Comparison of ENCODE assay signal across 8 cellular contexts in the genomic region with DNA sequence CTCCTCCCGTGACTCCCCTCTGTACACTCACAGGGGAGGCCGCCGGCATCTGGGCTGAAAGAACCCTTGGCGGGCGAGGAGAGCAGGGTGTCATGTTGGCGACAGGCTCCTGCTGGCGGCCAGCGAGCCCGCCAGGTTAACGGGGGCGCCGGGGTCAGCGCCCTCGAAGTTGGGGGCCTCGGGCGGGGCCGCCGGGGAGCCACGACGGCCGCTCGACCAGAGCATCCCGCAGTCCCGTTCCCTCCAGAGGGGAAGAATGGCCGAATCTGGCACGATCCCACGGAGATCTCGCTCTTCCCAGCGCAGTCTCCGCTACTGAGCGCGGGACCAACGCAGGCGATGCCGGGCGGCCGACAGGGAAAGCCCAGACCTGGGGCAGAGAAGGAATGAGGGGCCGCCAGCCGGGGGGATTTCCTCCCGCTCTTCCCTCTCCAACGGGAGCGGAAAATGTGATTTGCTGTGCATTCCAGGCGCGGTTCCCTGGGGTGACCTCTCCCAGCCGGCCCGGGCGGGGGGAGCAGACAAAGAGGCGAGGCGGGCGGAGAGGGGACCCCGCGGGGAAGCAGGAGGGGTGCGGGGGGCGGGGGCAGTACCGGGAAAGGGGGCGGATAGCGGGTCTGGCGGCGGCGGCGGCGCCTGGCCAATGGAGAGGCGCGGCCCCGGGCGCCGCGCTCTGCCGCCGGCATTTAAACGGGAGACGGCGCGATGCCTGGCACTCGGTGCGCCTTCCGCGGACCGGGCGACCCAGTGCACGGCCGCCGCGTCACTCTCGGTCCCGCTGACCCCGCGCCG. TPM values are rescaled to one million over a fixed set of nuclear protein-coding genes. Genes with fewer than 3 reads are reported as not detected.
A peak's percentile ranks its signal among the peaks of the same experiment; 100 is the strongest.
DNase-seq lines count a peak whose midpoint lies in the region; ATAC-seq and TF ChIP-seq lines count a peak whose summit lies in the region.

A gene (plus strand): TSS at position 715 of the 792 bp plus-strand sequence. CDS start 12,687 bp downstream, outside the sequence.

- peak within 1 kb of the TSS; percentile 63; the same call in 1 of the 2 replicates for H3K9ac ChIP-seq in HUES64 (ENCODE audit: low read depth, low read length)

- no peaks in the 10 kb centered on the region for H3K9me3 Mint-ChIP-seq in naive thymus-derived CD8-positive, alpha-beta T cell

- peaks cover 20 to 85% (median 62%) of the 10 kb centered on the region in 5 donors for H3K27me3 Mint-ChIP-seq in naive thymus-derived CD8-positive, alpha-beta T cell

- peaks cover 29% of the 10 kb centered on the region for H3K4me1 ChIP-seq in HUES64 (ENCODE audit: insufficient read depth, low read length)

- no peaks in the 10 kb centered on the region for H3K36me3 Mint-ChIP-seq in naive thymus-derived CD8-positive, alpha-beta T cell

- no peak for TF ChIP-seq CTCF in epithelial cell of proximal tubule (conservative IDR thresholded peaks at IDR 0.05; ENCODE audit: low read depth, low read length)
- no peak for TF ChIP-seq CTCF in omental fat pad (IDR thresholded peaks at IDR 0.05)

- H3K36me3 ChIP-seq in HUES64 (ENCODE audit: insufficient read depth, low read length), result no peaks in the 10 kb centered on the region

- H3K4me1 Mint-ChIP-seq in naive thymus-derived CD8-positive, alpha-beta T cell, result peaks cover 8 to 25% (median 16%) of the 10 kb centered on the region in 4 donors

- no peak within 1 kb of the TSS for H3K27ac Mint-ChIP-seq in naive thymus-derived CD8-positive, alpha-beta T cell

- H3K27ac ChIP-seq in HUES64 (ENCODE audit: low read depth, low read length), result no peak within 1 kb of the TSS

- peak within 1 kb of the TSS in 8 of 10 donors; percentile 3 to 66 (median 50) for H3K4me3 Mint-ChIP-seq in naive thymus-derived CD8-positive, alpha-beta T cell

- DNase-seq in AG08395 (ENCODE audit: low spot score), result peak; percentile 88
- no peak for DNase-seq in epithelial cell of proximal tubule (ENCODE audit: low read depth)
- no peak for DNase-seq in naive thymus-derived CD8-positive, alpha-beta T cell
- DNase-seq in omental fat pad (ENCODE audit: low spot score), result no peak
- no peak for DNase-seq in NCI-H82 treated with DMSO at 0.1 percent for 48 hours (lab: John Stamatoyannopoulos, UW; ENCODE audit: unreplicated experiment)

- POLR2A ChIA-PET in naive thymus-derived CD8-positive, alpha-beta T cell (lab: Charles Lee), result no interaction called here

- H3K27me3 ChIP-seq in HUES64 (ENCODE audit: insufficient read depth, low read length), result peaks cover 87% of the 10 kb centered on the region

- ATAC-seq in naive thymus-derived CD8-positive, alpha-beta T cell, result no peak
- ATAC-seq in GM18873 (IDR thresholded peaks at IDR 0.05; ENCODE audit: low FRiP score, unreplicated experiment) (no peak), HG02852 (IDR thresholded peaks at IDR 0.05; ENCODE audit: unreplicated experiment) (no peak), omental fat pad (ENCODE audit: low FRiP score) (no peak)

- no peaks in the 10 kb centered on the region for H3K9me3 ChIP-seq in HUES64 (ENCODE audit: insufficient read depth, low read depth, low read length)

- H3K4me3 ChIP-seq in HUES64 (ENCODE audit: low read length) (peak within 1 kb of the TSS; percentile 62), epithelial cell of proximal tubule (ENCODE audit: low read depth, low read length) (peak within 1 kb of the TSS; percentile 53)

- WGBS in HUES64, result under 1% methylated on average over 89 of the region's 89 CpGs

RNA-seq across cellular contexts. Expression of the gene that starts here (rescaled TPM):
- polyA plus RNA-seq in HUES64 (2013, experiment 1 of 2), result 4.2 TPM
- 6.0 TPM for polyA plus RNA-seq in HUES64 (2013, experiment 2 of 2)
- 4.0 and 15.9 TPM in 2 replicates for total RNA-seq in epithelial cell of proximal tubule
- total RNA-seq in naive thymus-derived CD8-positive, alpha-beta T cell, result not detected
- polyA plus RNA-seq in naive thymus-derived CD8-positive, alpha-beta T cell, result not detected
- 10 to 100 TPM in 2 of 4 donors, 1 to 10 TPM in 1, under 1 TPM in 1; 0.79 to 77.3 (median 15.8) TPM for total RNA-seq in omental fat pad
